Comparison of ENCODE assay signal across 22 cellular contexts in genomic region chr3:20097015-20097414, GRCh38. TPM values are rescaled to one million over a fixed set of nuclear protein-coding genes. Genes with fewer than 3 reads are reported as not detected.
DNase-seq lines count a peak whose midpoint lies in the region; ATAC-seq and TF ChIP-seq lines count a peak whose summit lies in the region.
"Had no signal": no experiment of that assay in that cellular context is flagged by ENCODE, and none has a peak within 500 bp of the region (broad histone marks: within the 10 kb centered on the region; RNA-seq: fewer than 3 reads in every experiment).

No MANE protein-coding gene starts in this region.

- WGBS in SK-N-SH (ENCODE audit: low lambda C conversion rate), result 11% methylated on average over 1 of the region's 1 CpG
- WGBS in trophoblast cell (ENCODE audit: extremely low coverage, insufficient coverage, insufficient read length), result no CpG with 5 or more reads among the region's 1 CpG

- intact Hi-C loops in natural killer cell (cut with micrococcal nuclease), result no loop called here

- peaks cover 23% of the 10 kb centered on the region for H3K4me1 ChIP-seq in CD8-positive, alpha-beta memory T cell (ENCODE audit: insufficient read depth, low read length)
- H3K4me1 ChIP-seq in SK-N-SH (ENCODE audit: control insufficient read depth in 1 of 2, insufficient read depth in 2 of 2, low read depth in 1 of 2, low read length in 1 of 2) (no peaks in the 10 kb centered on the region), trophoblast cell (ENCODE audit: control insufficient read depth in 1 of 2, insufficient read depth in 2 of 2, low read length in 2 of 2) (no peaks in the 10 kb centered on the region)

- TF ChIP-seq EP300 in SK-N-SH (IDR thresholded peaks at IDR 0.05; ENCODE audit: borderline replicate concordance in 1 of 2, low read depth in 1 of 2, low read length in 1 of 2), result no peak

- no peak overlapping the region for H3K27ac ChIP-seq in CD8-positive, alpha-beta memory T cell (ENCODE audit: low read depth, low read length)
- H3K27ac ChIP-seq in SK-N-SH (ENCODE audit: low read depth in 2 of 2, low read length in 1 of 2) (no peak overlapping the region), trophoblast cell (ENCODE audit: low read depth, low read length) (no peak overlapping the region)
- H3K27ac ChIP-seq: PC-9, skin epidermis had no signal

- TF ChIP-seq RAD21 in SK-N-SH (IDR thresholded peaks at IDR 0.05; ENCODE audit: low read length), result no peak

- H4K12ac ChIP-seq in trophoblast cell (ENCODE audit: low read depth, low read length), result no peak overlapping the region

- no peaks in the 10 kb centered on the region for H3K9me3 Mint-ChIP-seq in CD8-positive, alpha-beta memory T cell
- H3K9me3 Mint-ChIP-seq in natural killer cell, result no peaks in the 10 kb centered on the region
- H3K9me3 Mint-ChIP-seq: endodermal cell, neural crest cell, type B pancreatic cell had no signal

- POLR2A ChIA-PET in CD8-positive, alpha-beta memory T cell (lab: Charles Lee), result interaction anchor here (1.0 kb wide), 1 partner anchor 56 kb away, joined by 3 read pairs; no protein-coding TSS in a partner anchor
- POLR2A ChIA-PET in SK-N-SH (lab: Yijun Ruan, JAX), result no interaction called here

- no peak overlapping the region for H3K4me3 ChIP-seq in CD8-positive, alpha-beta memory T cell (ENCODE audit: low read length)
- H3K4me3 ChIP-seq in SK-N-SH (ENCODE audit: low read depth in 2 of 2, low read length in 1 of 2) (no peak overlapping the region), choroid plexus epithelial cell (ENCODE audit: low read depth, low read length) (no peak overlapping the region), trophoblast cell (ENCODE audit: low read depth, low read length) (no peak overlapping the region)
- H3K4me3 ChIP-seq: PC-9, skin epidermis had no signal

- no peak overlapping the region for H4K91ac ChIP-seq in trophoblast cell (ENCODE audit: low read depth, low read length)

- no peaks in the 10 kb centered on the region for H3K79me1 ChIP-seq in trophoblast cell (ENCODE audit: low read length)

- CTCF ChIA-PET in CD8-positive, alpha-beta memory T cell (lab: Charles Lee), result no interaction called here
- CTCF ChIA-PET in SK-N-SH (lab: Yijun Ruan, JAX), result no interaction called here

- H3K9ac ChIP-seq in SK-N-SH (no peak overlapping the region), trophoblast cell (ENCODE audit: low read length) (no peak overlapping the region)

- H3K79me2 ChIP-seq in SK-N-SH (ENCODE audit: insufficient read depth) (no peaks in the 10 kb centered on the region), trophoblast cell (ENCODE audit: control insufficient read depth, insufficient read depth, low read length, poor library complexity) (no peaks in the 10 kb centered on the region)

- no peaks in the 10 kb centered on the region for H3K9me2 ChIP-seq in SK-N-SH

- H3K36me3 ChIP-seq in CD8-positive, alpha-beta memory T cell (ENCODE audit: insufficient read depth, low read length), result peaks cover 12% of the 10 kb centered on the region
- H3K36me3 ChIP-seq in SK-N-SH (replicated peaks in 1 of 2; ENCODE audit: control insufficient read depth in 1 of 2, insufficient read depth in 2 of 2, low read length in 1 of 2), result no peaks in the 10 kb centered on the region
- H3K36me3 ChIP-seq in trophoblast cell (ENCODE audit: control insufficient read depth in 1 of 2, insufficient read depth in 2 of 2, low read length in 2 of 2), result no peaks in the 10 kb centered on the region

- H3F3A ChIP-seq in SK-N-SH (replicated peaks; ENCODE audit: insufficient read depth), result no peaks in the 10 kb centered on the region

- no peak overlapping the region for H2AFZ ChIP-seq in SK-N-SH (ENCODE audit: low read depth)
- no peak overlapping the region for H2AFZ ChIP-seq in trophoblast cell (ENCODE audit: insufficient read depth, low read length, poor library complexity)
- H2AFZ ChIP-seq: PC-9 had no signal

- no peak overlapping the region for H4K8ac ChIP-seq in trophoblast cell (ENCODE audit: low read depth, low read length)

- no peak overlapping the region for H2AK5ac ChIP-seq in trophoblast cell (ENCODE audit: low read length)

- H3K18ac ChIP-seq in trophoblast cell (ENCODE audit: low read length), result no peak overlapping the region

- H3K27me3 Mint-ChIP-seq in CD8-positive, alpha-beta memory T cell, result no peaks in the 10 kb centered on the region
- H3K27me3 Mint-ChIP-seq in natural killer cell (ENCODE audit: low read depth in 2 of 2), result no peaks in the 10 kb centered on the region
- H3K27me3 Mint-ChIP-seq: progenitor cell of endocrine pancreas, type B pancreatic cell had no signal

- H3K27ac Mint-ChIP-seq in CD8-positive, alpha-beta memory T cell, result peak overlapping the region in 6 of 8 donors; percentile 62 to 97 (median 78)
- peak overlapping the region; percentile 31 to 74 for H3K27ac Mint-ChIP-seq in natural killer cell
- H3K27ac Mint-ChIP-seq: endodermal cell, progenitor cell of endocrine pancreas, type B pancreatic cell had no signal

- no peaks in the 10 kb centered on the region for H3K9me3 ChIP-seq in CD8-positive, alpha-beta memory T cell (ENCODE audit: low read length)
- no peaks in the 10 kb centered on the region for H3K9me3 ChIP-seq in SK-N-SH
- H3K9me3 ChIP-seq in trophoblast cell (ENCODE audit: insufficient read depth, low read depth, low read length), result no peaks in the 10 kb centered on the region

- no peak overlapping the region for H3K14ac ChIP-seq in trophoblast cell (ENCODE audit: low read length)

- DNase-seq in CD8-positive, alpha-beta memory T cell, result no peak
- DNase-seq in SK-N-SH, result no peak
- peak; percentile 36 for DNase-seq in choroid plexus epithelial cell (ENCODE audit: low read depth)
- DNase-seq in natural killer cell, result no peak
- DNase-seq in trophoblast cell, result no peak
- DNase-seq: activated T-cell treated with anti-CD3 and anti-CD28 coated beads, Interleukin-2, amount 50 U/mL, for 48 hours; cerebellar nuclear complex; DND-41; endodermal cell; H7; KG1; left cardiac atrium; NCI-H187 treated with DMSO at 0.1 percent for 48 hours; PC-9; stimulated activated naive CD8-positive, alpha-beta T cell treated with anti-CD3 and anti-CD28 coated beads, Interleukin-15, Interleukin-2, amounts not matched to agents 100 U/mL and 50 U/mL, for 24 hours; T-helper 2 cell had no signal

- no peaks in the 10 kb centered on the region for H4K20me1 ChIP-seq in SK-N-SH (ENCODE audit: insufficient read depth)

- peaks cover 43 to 65% (median 65%) of the 10 kb centered on the region in 3 donors for H3K4me1 Mint-ChIP-seq in CD8-positive, alpha-beta memory T cell
- H3K4me1 Mint-ChIP-seq in natural killer cell, result peaks cover 55 to 60% of the 10 kb centered on the region in 2 donors
- H3K4me1 Mint-ChIP-seq: endodermal cell had no signal

- no peak overlapping the region for H2BK120ac ChIP-seq in trophoblast cell (ENCODE audit: insufficient read depth, low read length, poor library complexity)

- TF ChIP-seq CTCF in SK-N-SH (IDR thresholded peaks at IDR 0.05), result no peak
- TF ChIP-seq CTCF in choroid plexus epithelial cell (conservative IDR thresholded peaks at IDR 0.05; ENCODE audit: low read depth, low read length), result no peak
- no peak for TF ChIP-seq CTCF in natural killer cell (IDR thresholded peaks at IDR 0.05)

- H2BK5ac ChIP-seq in trophoblast cell (ENCODE audit: low read depth, low read length, poor library complexity), result no peak overlapping the region

- H2BK12ac ChIP-seq in trophoblast cell (ENCODE audit: low read length), result no peak overlapping the region

- no peak overlapping the region for H3K4me3 Mint-ChIP-seq in CD8-positive, alpha-beta memory T cell
- H3K4me3 Mint-ChIP-seq in natural killer cell, result no peak overlapping the region
- H3K4me3 Mint-ChIP-seq: endodermal cell, neural crest cell, type B pancreatic cell had no signal

- no peaks in the 10 kb centered on the region for H3K27me3 ChIP-seq in CD8-positive, alpha-beta memory T cell (ENCODE audit: insufficient read depth, low read length, poor library complexity, severe bottlenecking)
- no peaks in the 10 kb centered on the region for H3K27me3 ChIP-seq in SK-N-SH (ENCODE audit: insufficient read depth)
- no peaks in the 10 kb centered on the region for H3K27me3 ChIP-seq in trophoblast cell (ENCODE audit: insufficient read depth, low read length)

- peaks cover 6 to 64% (median 21%) of the 10 kb centered on the region in 3 donors for H3K36me3 Mint-ChIP-seq in CD8-positive, alpha-beta memory T cell
- peaks cover 4% of the 10 kb centered on the region for H3K36me3 Mint-ChIP-seq in natural killer cell
- H3K36me3 Mint-ChIP-seq: type B pancreatic cell had no signal

- no peak for ATAC-seq in natural killer cell
- no peak for ATAC-seq in HG03378 (IDR thresholded peaks at IDR 0.05; ENCODE audit: unreplicated experiment)
- ATAC-seq in esophagus mucosa, result no peak
- ATAC-seq: stimulated activated naive CD8-positive, alpha-beta T cell treated with anti-CD3 and anti-CD28 coated beads, Interleukin-15, Interleukin-2, amounts not matched to agents 100 U/mL and 50 U/mL, for 24 hours had no signal

- no peak overlapping the region for H3K4ac ChIP-seq in trophoblast cell (ENCODE audit: low read depth, low read length)

- no peak overlapping the region for H3K23ac ChIP-seq in trophoblast cell (ENCODE audit: low read length)

- H3K4me2 ChIP-seq in SK-N-SH (no peak overlapping the region), trophoblast cell (ENCODE audit: low read length) (no peak overlapping the region)
- H3K4me2 ChIP-seq: PC-9 had no signal

TF ChIP-seq in SK-N-SH, 30 proteins besides CTCF, POLR2A, EP300 and RAD21:
- TF ChIP-seq USF2 (IDR thresholded peaks at IDR 0.05; ENCODE audit: borderline replicate concordance, low read depth, low read length) (no peak), TCF12 (IDR thresholded peaks at IDR 0.05) (peak; percentile 41; the same call in 1 of the 2 replicates), NRF1 (IDR thresholded peaks at IDR 0.05; ENCODE audit: low read depth, low read length) (no peak)

RNA-seq across cellular contexts. Expression of gene KAT2B, which starts 56.8 kb away (rescaled TPM):
- total RNA-seq in CD8-positive, alpha-beta memory T cell, result 10 to 100 TPM; 48.7 to 48.8 TPM
- 5.8 TPM for polyA plus RNA-seq in CD8-positive, alpha-beta memory T cell
- 2.1 and 2.8 TPM in 2 replicates for polyA plus RNA-seq in SK-N-SH (2012; rRNA removed)
- 3.1 and 3.4 TPM in 2 replicates for polyA plus RNA-seq in SK-N-SH (2012; cell fraction: cytosol; rRNA removed)
- polyA plus RNA-seq in SK-N-SH (2012; cell fraction: nucleus; rRNA removed), result 1.5 and 3.0 TPM in 2 replicates
- total RNA-seq in natural killer cell (100 to 1,000 TPM; 132 to 156 (median 146) TPM), esophagus mucosa (30.7 TPM)
- polyA plus RNA-seq in trophoblast cell (2013), result 16.7 and 17.5 TPM in 2 replicates
